1 cellular context compared by ENCODE assay signal in genomic region chr7:44213872-44214595, GRCh38.
TF ChIP-seq lines count a peak whose summit lies in the region.

No MANE protein-coding gene starts in this region.

TF ChIP-seq in IMR-90, 13 proteins besides CTCF, POLR2A, EP300 and RAD21 (continued from another document):
- TF ChIP-seq ELK1 (IDR thresholded peaks at IDR 0.05; ENCODE audit: borderline replicate concordance, low read depth, low read length), result no peak
